Comparison of ENCODE assay signal across 8 cellular contexts in genomic region chr11:75668508-75669297, GRCh38. TPM values are rescaled to one million over a fixed set of nuclear protein-coding genes. Genes with fewer than 3 reads are reported as not detected.
A peak's percentile ranks its signal among the peaks of the same experiment; 100 is the strongest.
DNase-seq lines count a peak whose midpoint lies in the region; ATAC-seq and TF ChIP-seq lines count a peak whose summit lies in the region.

MAP6 (minus strand) TSS chr11:75669038; CDS start chr11:75668369, 669 bp downstream.

- H3K27me3 ChIP-seq in thoracic aorta (replicated peaks; ENCODE audit: insufficient read depth) = no peaks in the 10 kb centered on the region

- H3K27ac Mint-ChIP-seq in CD14-positive monocyte (peak within 1 kb of the TSS in 1 of 7 donors; percentile 59), T-helper 17 cell (no peak within 1 kb of the TSS), endothelial cell (ENCODE audit: unreplicated experiment) (no peak within 1 kb of the TSS)

- peaks cover 0 to 7% of the 10 kb centered on the region in 2 donors for H3K36me3 Mint-ChIP-seq in CD14-positive monocyte
- H3K36me3 Mint-ChIP-seq in T-helper 17 cell (ENCODE audit: low read depth) = peaks cover 5% of the 10 kb centered on the region
- peaks cover 5% of the 10 kb centered on the region for H3K36me3 Mint-ChIP-seq in endothelial cell (ENCODE audit: low read depth, unreplicated experiment)

- H3K27me3 Mint-ChIP-seq in CD14-positive monocyte (ENCODE audit: low read depth in 3 of 3) = peaks cover 69 to 87% (median 70%) of the 10 kb centered on the region in 3 donors
- H3K27me3 Mint-ChIP-seq in T-helper 17 cell = peaks cover 75% of the 10 kb centered on the region
- peaks cover 22% of the 10 kb centered on the region for H3K27me3 Mint-ChIP-seq in endothelial cell (ENCODE audit: unreplicated experiment)

- intact Hi-C loops in CD14-positive monocyte (cut with micrococcal nuclease) = no loop called here

- peaks cover 0 to 18% of the 10 kb centered on the region in 2 donors for H3K4me1 ChIP-seq in thoracic aorta (ENCODE audit: control insufficient read depth in 1 of 2, low read depth in 2 of 2)

- peaks cover 4 to 30% (median 19%) of the 10 kb centered on the region in 7 donors for H3K9me3 Mint-ChIP-seq in CD14-positive monocyte
- no peaks in the 10 kb centered on the region for H3K9me3 Mint-ChIP-seq in endothelial cell (ENCODE audit: unreplicated experiment)

- H3K4me3 Mint-ChIP-seq in CD14-positive monocyte = peak within 1 kb of the TSS; percentile 73 to 91
- peak within 1 kb of the TSS; percentile 92 for H3K4me3 Mint-ChIP-seq in T-helper 17 cell
- H3K4me3 Mint-ChIP-seq in endothelial cell (ENCODE audit: unreplicated experiment) = peak within 1 kb of the TSS; percentile 78

- TF ChIP-seq CTCF in CD14-positive monocyte (IDR thresholded peaks at IDR 0.05) (no peak), HFF-Myc (IDR thresholded peaks at IDR 0.05; ENCODE audit: low read depth, low read length, missing control alignments) (no peak), endothelial cell (IDR thresholded peaks at IDR 0.05; ENCODE audit: unreplicated experiment) (no peak), thoracic aorta (IDR thresholded peaks at IDR 0.05) (no peak)

- H3K27ac ChIP-seq in thoracic aorta = peak within 1 kb of the TSS; percentile 53 to 65

- H3K9me3 ChIP-seq in T-helper 17 cell (ENCODE audit: control insufficient read depth, low read length, poor library complexity, severe bottlenecking) (no peaks in the 10 kb centered on the region), thoracic aorta (no peaks in the 10 kb centered on the region)

- H3K36me3 ChIP-seq in thoracic aorta = no peaks in the 10 kb centered on the region

- H3K4me3 ChIP-seq in HFF-Myc (replicated peaks; ENCODE audit: low read depth, low read length) (peak within 1 kb of the TSS; percentile 33), thoracic aorta (peak within 1 kb of the TSS; percentile 81)

- no peak for DNase-seq in CD14-positive monocyte (ENCODE audit: low spot score)
- no peak for DNase-seq in HFF-Myc (ENCODE audit: extremely low read depth, low read depth)
- peak in 1 of 3 donors; percentile 16 for DNase-seq in T-helper 17 cell
- DNase-seq in endothelial cell (ENCODE audit: low spot score) = peak; percentile 24
- DNase-seq in midbrain (lab: John Stamatoyannopoulos, UW) = peak; percentile 44
- no peak for DNase-seq in thoracic aorta (ENCODE audit: low spot score)

- peaks cover 14% of the 10 kb centered on the region for H3K4me1 Mint-ChIP-seq in CD14-positive monocyte
- H3K4me1 Mint-ChIP-seq in T-helper 17 cell = peaks cover 10% of the 10 kb centered on the region
- peaks cover 11% of the 10 kb centered on the region for H3K4me1 Mint-ChIP-seq in endothelial cell (ENCODE audit: unreplicated experiment)

- ATAC-seq in T-helper 17 cell = peak; percentile 55
- peak; percentile 64 for ATAC-seq in thoracic aorta (ENCODE audit: insufficient number of reproducible peaks, low FRiP score, low read depth)
- ATAC-seq in GM21723 (IDR thresholded peaks at IDR 0.05; ENCODE audit: unreplicated experiment) = no peak
- ATAC-seq in GM19351 (IDR thresholded peaks at IDR 0.05; ENCODE audit: unreplicated experiment) = no peak

RNA-seq across cellular contexts. Expression of gene MAP6, which starts in this region (rescaled TPM):
- polyA plus RNA-seq in CD14-positive monocyte = not detected
- total RNA-seq in T-helper 17 cell (under 1 TPM; 0.12 to 0.18 TPM), endothelial cell (ENCODE audit: unreplicated experiment) (0.26 TPM), thoracic aorta (10 to 100 TPM; 15.6 to 16.4 TPM)

Comparison
In these comparisons a context has a peak if more than half of its experiments do, and no peak if none do; other contexts are left out.
1. RNA of gene MAP6 (total RNA-seq): 15.6 to 16.4 TPM in thoracic aorta; 0.26 TPM in endothelial cell (single experiment) and 0.12 to 0.18 TPM in T-helper 17 cell; every median in the first group is over 10 times any median in the second.
2. Peak in ATAC-seq in T-helper 17 cell; RNA of the gene not detected or under 1 TPM.
3. Peak in DNase-seq in endothelial cell; RNA of the gene not detected or under 1 TPM.
4. Peak in every context shown above with its lines, with median percentiles within 50 percentile points of each other: H3K4me3 Mint-ChIP-seq.